ENCODE assay signal across 18 cellular contexts in the genomic region with DNA sequence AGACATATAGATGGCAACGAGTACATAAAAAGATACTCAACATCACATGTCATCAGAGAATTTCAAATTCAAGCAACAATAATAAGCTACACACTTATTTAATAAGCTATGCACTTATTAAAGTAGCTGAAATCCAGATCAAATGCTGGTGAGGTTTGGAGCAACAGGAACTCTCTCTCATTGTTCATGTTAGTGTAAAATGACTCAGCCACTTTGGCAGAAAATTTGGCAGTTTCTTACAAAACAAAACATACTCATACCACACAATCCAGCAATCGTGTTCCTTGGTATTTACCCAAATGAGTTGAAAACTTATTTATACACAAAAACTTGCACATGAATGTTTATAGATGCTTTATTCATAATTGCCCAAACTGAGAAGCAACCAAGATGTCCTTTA.
"Had no signal": no experiment of that assay in that cellular context is flagged by ENCODE, and none has a peak within 500 bp of the region (broad histone marks: within the 10 kb centered on the region; RNA-seq: fewer than 3 reads in every experiment).

No MANE protein-coding gene starts in this region.

- H3K27ac Mint-ChIP-seq: activated CD4-positive, alpha-beta T cell treated with anti-CD3 and anti-CD28 coated beads, Interleukin-2, amount 10 ng/mL, durations not matched to agents 24 days and 14 days; activated naive CD4-positive, alpha-beta T cell treated with anti-CD3 and anti-CD28 coated beads, Interleukin-2, amount 50 U/mL, for 72 hours; nephron; type B pancreatic cell had no signal

- H3K9me3 Mint-ChIP-seq: activated CD4-positive, alpha-beta T cell treated with anti-CD3 and anti-CD28 coated beads, Interleukin-2, amount 10 ng/mL, durations not matched to agents 24 days and 14 days; activated naive CD4-positive, alpha-beta T cell treated with anti-CD3 and anti-CD28 coated beads, Interleukin-2, amount 50 U/mL, for 72 hours had no signal

- H3K4me1 Mint-ChIP-seq: activated CD4-positive, alpha-beta T cell treated with anti-CD3 and anti-CD28 coated beads, Interleukin-2, amount 10 ng/mL, durations not matched to agents 24 days and 14 days had no signal

- DNase-seq: activated CD4-positive, alpha-beta T cell treated with anti-CD3 and anti-CD28 coated beads, Interleukin-2, amount 10 ng/mL, durations not matched to agents 24 days and 14 days; activated CD8-positive, alpha-beta memory T cell treated with anti-CD3 and anti-CD28 coated beads for 24 hours; caudate nucleus; effector CD8-positive, alpha-beta T cell; foreskin keratinocyte; mucosa of descending colon; right lobe of liver; SK-N-SH; spleen; stimulated activated CD4-positive, alpha-beta T cell treated with anti-CD3 and anti-CD28 coated beads, Interleukin-1b, Interleukin-23, amount 100 ng/mL, for 48 hours; stimulated activated naive CD4-positive, alpha-beta T cell; T-helper 1 cell had no signal

- H3K4me3 ChIP-seq: coronary artery, mucosa of descending colon, prostate gland, right lobe of liver, spleen, suprapubic skin had no signal

- ATAC-seq: activated naive CD4-positive, alpha-beta T cell treated with anti-CD3 and anti-CD28 coated beads, Interleukin-2, amount 50 U/mL, for 72 hours; foreskin keratinocyte; mucosa of descending colon; right lobe of liver had no signal

- H3K36me3 Mint-ChIP-seq: activated naive CD4-positive, alpha-beta T cell treated with anti-CD3 and anti-CD28 coated beads, Interleukin-2, amount 50 U/mL, for 72 hours; type B pancreatic cell had no signal

- H3K27me3 Mint-ChIP-seq: type B pancreatic cell had no signal

- H3K4me3 Mint-ChIP-seq: activated CD4-positive, alpha-beta T cell treated with anti-CD3 and anti-CD28 coated beads, Interleukin-2, amount 10 ng/mL, durations not matched to agents 24 days and 14 days; nephron; type B pancreatic cell had no signal
